In the genomic region with DNA sequence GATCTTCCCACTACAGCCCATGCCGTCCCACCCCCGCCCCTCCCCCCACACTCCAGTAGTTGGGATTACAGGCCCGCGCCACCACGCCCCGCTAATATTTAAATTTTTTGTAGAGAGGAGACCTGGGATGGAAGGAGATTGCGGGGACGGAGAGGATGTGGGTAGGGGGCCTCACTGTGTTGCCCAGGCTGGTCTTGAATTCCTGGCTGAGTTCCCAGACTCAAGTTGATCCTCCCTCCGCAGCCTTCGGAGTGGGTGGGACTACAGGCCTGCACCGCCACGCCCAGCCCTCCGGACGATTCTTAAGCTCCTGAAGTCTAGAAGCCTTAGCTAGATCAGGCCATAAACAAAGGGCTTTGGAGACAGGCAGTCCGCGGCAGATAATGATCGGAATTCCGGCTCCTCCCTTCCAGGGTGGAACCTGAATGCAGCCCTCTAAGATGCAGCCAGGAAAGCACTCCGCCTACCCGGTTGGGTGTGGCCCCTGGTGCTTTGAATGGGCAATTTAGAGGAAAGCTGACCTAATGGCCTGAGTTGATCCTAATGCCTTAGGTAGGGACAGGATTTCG, we compare ENCODE assay signal across 17 cellular contexts. TPM values are rescaled to one million over a fixed set of nuclear protein-coding genes. Genes with fewer than 3 reads are reported as not detected.
"Had no signal": no experiment of that assay in that cellular context is flagged by ENCODE, and none has a peak within 500 bp of the region (broad histone marks: within the 10 kb centered on the region; RNA-seq: fewer than 3 reads in every experiment).

A gene with protein sequence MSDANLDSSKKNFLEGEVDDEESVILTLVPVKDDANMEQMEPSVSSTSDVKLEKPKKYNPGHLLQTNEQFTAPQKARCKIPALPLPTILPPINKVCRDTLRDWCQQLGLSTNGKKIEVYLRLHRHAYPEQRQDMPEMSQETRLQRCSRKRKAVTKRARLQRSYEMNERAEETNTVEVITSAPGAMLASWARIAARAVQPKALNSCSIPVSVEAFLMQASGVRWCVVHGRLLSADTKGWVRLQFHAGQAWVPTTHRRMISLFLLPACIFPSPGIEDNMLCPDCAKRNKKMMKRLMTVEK (minus strand): TSS at position 356 of the 569 bp plus-strand sequence. CDS start 1,975 bp downstream, outside the sequence.

- H3K4me1 ChIP-seq: colonic mucosa, left lung, suprapubic skin, upper lobe of right lung had no signal

- H3K36me3 ChIP-seq: colonic mucosa, left lung, suprapubic skin, upper lobe of right lung had no signal

- H3K27me3 ChIP-seq: colonic mucosa, left lung, suprapubic skin, upper lobe of right lung had no signal

- ATAC-seq: effector memory CD8-positive, alpha-beta T cell; left lung; natural killer cell treated with Interleukin-12 subunit alpha and Interleukin-12 subunit beta and Interleukin-15 and Interleukin-18, amount 100 ng/mL, for 72 hours; T-cell; upper lobe of right lung had no signal

- H3K36me3 Mint-ChIP-seq: natural killer cell treated with Interleukin-12 subunit alpha and Interleukin-12 subunit beta and Interleukin-15 and Interleukin-18, amount 100 ng/mL, for 72 hours; T-cell had no signal

- H3K4me3 ChIP-seq: colonic mucosa, left lung, suprapubic skin, upper lobe of right lung had no signal

- H3K27ac Mint-ChIP-seq: activated naive CD4-positive, alpha-beta T cell treated with anti-CD3 and anti-CD28 coated beads for 36 hours; effector memory CD8-positive, alpha-beta T cell; natural killer cell treated with Interleukin-12 subunit alpha and Interleukin-12 subunit beta and Interleukin-15 and Interleukin-18, amount 100 ng/mL, for 72 hours; T-cell had no signal

- H3K4me1 Mint-ChIP-seq: T-cell had no signal

- H3K9me3 Mint-ChIP-seq: activated naive CD4-positive, alpha-beta T cell treated with anti-CD3 and anti-CD28 coated beads for 36 hours; effector memory CD8-positive, alpha-beta T cell; natural killer cell treated with Interleukin-12 subunit alpha and Interleukin-12 subunit beta and Interleukin-15 and Interleukin-18, amount 100 ng/mL, for 72 hours; T-cell had no signal

- H3K4me3 Mint-ChIP-seq: activated naive CD4-positive, alpha-beta T cell treated with anti-CD3 and anti-CD28 coated beads for 36 hours; effector memory CD8-positive, alpha-beta T cell; natural killer cell treated with Interleukin-12 subunit alpha and Interleukin-12 subunit beta and Interleukin-15 and Interleukin-18, amount 100 ng/mL, for 72 hours; T-cell had no signal

- DNase-seq: activated CD4-positive, alpha-beta T cell treated with anti-CD3 and anti-CD28 coated beads for 4 hours; activated naive CD4-positive, alpha-beta T cell treated with anti-CD3 and anti-CD28 coated beads for 36 hours; caudate nucleus; colonic mucosa; effector memory CD8-positive, alpha-beta T cell; hippocampal formation; left lung; stimulated activated CD4-positive, alpha-beta T cell treated with anti-CD3 and anti-CD28 coated beads, Interleukin-2, amount 100 ng/mL, for 48 hours; stimulated activated naive CD4-positive, alpha-beta T cell treated with Interleukin-2 at 50 U/mL for 16 hours; T-cell; T1000; upper lobe of right lung had no signal

- H3K27me3 Mint-ChIP-seq: effector memory CD8-positive, alpha-beta T cell; natural killer cell treated with Interleukin-12 subunit alpha and Interleukin-12 subunit beta and Interleukin-15 and Interleukin-18, amount 100 ng/mL, for 72 hours; T-cell had no signal

- H3K9me3 ChIP-seq: colonic mucosa, left lung, upper lobe of right lung had no signal

RNA-seq across cellular contexts. Expression of the gene that starts here (rescaled TPM):
- total RNA-seq: activated naive CD4-positive, alpha-beta T cell treated with anti-CD3 and anti-CD28 coated beads for 36 hours; colonic mucosa; epithelial cell of proximal tubule; left lung; mucosa of gallbladder; natural killer cell treated with Interleukin-12 subunit alpha and Interleukin-12 subunit beta and Interleukin-15 and Interleukin-18, amount 100 ng/mL, for 72 hours; osteoblast; suprapubic skin; T-cell; upper lobe of right lung had no signal
